ENCODE assay signal across 8 cellular contexts in the genomic region with DNA sequence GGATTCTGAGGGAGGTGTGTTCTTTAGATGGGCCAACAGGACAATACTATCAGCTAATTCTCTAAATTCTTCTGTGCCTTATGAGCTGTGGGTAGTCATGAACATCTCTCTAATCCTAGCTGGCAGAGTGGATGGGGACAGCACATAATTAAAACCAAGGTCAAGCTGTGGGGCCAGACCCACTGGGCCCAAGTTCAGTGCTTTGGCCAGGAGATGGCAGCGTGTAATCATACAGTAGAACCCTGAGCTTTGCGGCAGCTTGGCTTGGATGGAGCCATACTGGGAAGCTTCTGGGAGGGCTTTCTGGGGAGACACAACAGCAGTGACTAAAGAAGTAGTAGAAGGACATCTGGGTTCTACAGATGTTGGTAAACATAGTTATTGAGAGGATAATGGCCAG.
A peak's percentile ranks its signal among the peaks of the same experiment; 100 is the strongest.
DNase-seq lines count a peak whose midpoint lies in the region; ATAC-seq, FAIRE-seq and TF ChIP-seq lines count a peak whose summit lies in the region.

No MANE protein-coding gene starts in this region.

- TF ChIP-seq POLR2A in H54 (IDR thresholded peaks at IDR 0.05; ENCODE audit: low read depth, low read length) = no peak

- H3K9me3 ChIP-seq in adipocyte (ENCODE audit: control insufficient read depth, low read length) (peaks cover 3% of the 10 kb centered on the region), mucosa of descending colon (peaks cover 3% of the 10 kb centered on the region)

- H3K27ac ChIP-seq in C4-2B = no peak overlapping the region

- no peak overlapping the region for H3K9ac ChIP-seq in adipocyte (ENCODE audit: low read length)

- H3K36me3 ChIP-seq in adipocyte (ENCODE audit: control insufficient read depth, insufficient read depth, low read length, severe bottlenecking) = no peaks in the 10 kb centered on the region
- no peaks in the 10 kb centered on the region for H3K36me3 ChIP-seq in mucosa of descending colon (ENCODE audit: low read depth)

- H3K4me1 ChIP-seq in adipocyte (ENCODE audit: control insufficient read depth, insufficient read depth, low read length) (no peaks in the 10 kb centered on the region), mucosa of descending colon (ENCODE audit: low read depth) (no peaks in the 10 kb centered on the region)

- no peak for FAIRE-seq in H54 (lab: Jason Lieb, UNC)

- intact Hi-C loops in mucosa of descending colon (cut with DNase I, micrococcal nuclease) = loop anchor here in 1 of 2 donors (10.0 kb wide), 1 partner anchor 130 kb away; no protein-coding TSS in a partner anchor

- peak; percentile 76 for ATAC-seq in mucosa of descending colon
- no peak for ATAC-seq in HG02588 (IDR thresholded peaks at IDR 0.05; ENCODE audit: unreplicated experiment)
- no peak for ATAC-seq in HG03045 (IDR thresholded peaks at IDR 0.05; ENCODE audit: unreplicated experiment)

- no peak overlapping the region for H3K4me3 ChIP-seq in adipocyte (ENCODE audit: low read length)
- H3K4me3 ChIP-seq in mucosa of descending colon = no peak overlapping the region

- TF ChIP-seq CTCF in C4-2B (conservative IDR thresholded peaks at IDR 0.05) (peak; percentile 40), mucosa of descending colon (IDR thresholded peaks at IDR 0.05) (no peak)

- DNase-seq in GOT3 (lab: John Stamatoyannopoulos, UW) = peak; percentile 9
- DNase-seq in adipocyte (ENCODE audit: low read depth) = peak; percentile 47
- peak in 2 of 3 donors; percentile 42 to 47 for DNase-seq in mucosa of descending colon
- no peak for DNase-seq in epidermal melanocyte (ENCODE audit: insufficient read length, low spot score)
- no peak for DNase-seq in H54 (ENCODE audit: insufficient read length, low spot score)

- H3K27me3 ChIP-seq in adipocyte (replicated peaks; ENCODE audit: control insufficient read depth, insufficient read depth, low read length) = peaks cover 20% of the 10 kb centered on the region

Comparison
In these comparisons a context has a peak if more than half of its experiments do, and no peak if none do; other contexts are left out.
1. DNase-seq: peak in GOT3 (single experiment), adipocyte (single experiment) and mucosa of descending colon (2 of 3); none in epidermal melanocyte (single experiment) and H54 (single experiment).